In genomic region chr17:82974136-82974952, GRCh38 we compare ENCODE assay signal across 2 cellular contexts.
TF ChIP-seq lines count a peak whose summit lies in the region.

No MANE protein-coding gene starts in this region.

TF ChIP-seq in H1, 55 proteins besides CTCF, POLR2A, EP300 and RAD21:
- TF ChIP-seq HDAC2 (IDR thresholded peaks at IDR 0.05; ENCODE audit: borderline replicate concordance in 1 of 2, low read depth in 2 of 2, low read length in 2 of 2) (no peak), KDM1A (IDR thresholded peaks at IDR 0.05; ENCODE audit: borderline replicate concordance, low read length) (no peak), HDAC6 (IDR thresholded peaks at IDR 0.05; ENCODE audit: low read depth, low read length) (no peak), TAF1 (IDR thresholded peaks at IDR 0.05; ENCODE audit: low read depth, low read length) (no peak), KDM5A (IDR thresholded peaks at IDR 0.05; ENCODE audit: low read length) (no peak), POU5F1 (IDR thresholded peaks at IDR 0.05; ENCODE audit: low read depth, low read length) (no peak), FOSL1 (IDR thresholded peaks at IDR 0.05; ENCODE audit: insufficient read depth, low read depth, low read length) (no peak)

TF ChIP-seq in WTC11, 78 proteins besides CTCF, POLR2A, EP300 and RAD21 (continued from another document):
- TF ChIP-seq, protein P1, sequence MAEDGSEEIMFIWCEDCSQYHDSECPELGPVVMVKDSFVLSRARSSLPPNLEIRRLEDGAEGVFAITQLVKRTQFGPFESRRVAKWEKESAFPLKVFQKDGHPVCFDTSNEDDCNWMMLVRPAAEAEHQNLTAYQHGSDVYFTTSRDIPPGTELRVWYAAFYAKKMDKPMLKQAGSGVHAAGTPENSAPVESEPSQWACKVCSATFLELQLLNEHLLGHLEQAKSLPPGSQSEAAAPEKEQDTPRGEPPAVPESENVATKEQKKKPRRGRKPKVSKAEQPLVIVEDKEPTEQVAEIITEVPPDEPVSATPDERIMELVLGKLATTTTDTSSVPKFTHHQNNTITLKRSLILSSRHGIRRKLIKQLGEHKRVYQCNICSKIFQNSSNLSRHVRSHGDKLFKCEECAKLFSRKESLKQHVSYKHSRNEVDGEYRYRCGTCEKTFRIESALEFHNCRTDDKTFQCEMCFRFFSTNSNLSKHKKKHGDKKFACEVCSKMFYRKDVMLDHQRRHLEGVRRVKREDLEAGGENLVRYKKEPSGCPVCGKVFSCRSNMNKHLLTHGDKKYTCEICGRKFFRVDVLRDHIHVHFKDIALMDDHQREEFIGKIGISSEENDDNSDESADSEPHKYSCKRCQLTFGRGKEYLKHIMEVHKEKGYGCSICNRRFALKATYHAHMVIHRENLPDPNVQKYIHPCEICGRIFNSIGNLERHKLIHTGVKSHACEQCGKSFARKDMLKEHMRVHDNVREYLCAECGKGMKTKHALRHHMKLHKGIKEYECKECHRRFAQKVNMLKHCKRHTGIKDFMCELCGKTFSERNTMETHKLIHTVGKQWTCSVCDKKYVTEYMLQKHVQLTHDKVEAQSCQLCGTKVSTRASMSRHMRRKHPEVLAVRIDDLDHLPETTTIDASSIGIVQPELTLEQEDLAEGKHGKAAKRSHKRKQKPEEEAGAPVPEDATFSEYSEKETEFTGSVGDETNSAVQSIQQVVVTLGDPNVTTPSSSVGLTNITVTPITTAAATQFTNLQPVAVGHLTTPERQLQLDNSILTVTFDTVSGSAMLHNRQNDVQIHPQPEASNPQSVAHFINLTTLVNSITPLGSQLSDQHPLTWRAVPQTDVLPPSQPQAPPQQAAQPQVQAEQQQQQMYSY (CRISPR knock-in tag; IDR thresholded peaks at IDR 0.05): no peak
- TF ChIP-seq, protein P2, sequence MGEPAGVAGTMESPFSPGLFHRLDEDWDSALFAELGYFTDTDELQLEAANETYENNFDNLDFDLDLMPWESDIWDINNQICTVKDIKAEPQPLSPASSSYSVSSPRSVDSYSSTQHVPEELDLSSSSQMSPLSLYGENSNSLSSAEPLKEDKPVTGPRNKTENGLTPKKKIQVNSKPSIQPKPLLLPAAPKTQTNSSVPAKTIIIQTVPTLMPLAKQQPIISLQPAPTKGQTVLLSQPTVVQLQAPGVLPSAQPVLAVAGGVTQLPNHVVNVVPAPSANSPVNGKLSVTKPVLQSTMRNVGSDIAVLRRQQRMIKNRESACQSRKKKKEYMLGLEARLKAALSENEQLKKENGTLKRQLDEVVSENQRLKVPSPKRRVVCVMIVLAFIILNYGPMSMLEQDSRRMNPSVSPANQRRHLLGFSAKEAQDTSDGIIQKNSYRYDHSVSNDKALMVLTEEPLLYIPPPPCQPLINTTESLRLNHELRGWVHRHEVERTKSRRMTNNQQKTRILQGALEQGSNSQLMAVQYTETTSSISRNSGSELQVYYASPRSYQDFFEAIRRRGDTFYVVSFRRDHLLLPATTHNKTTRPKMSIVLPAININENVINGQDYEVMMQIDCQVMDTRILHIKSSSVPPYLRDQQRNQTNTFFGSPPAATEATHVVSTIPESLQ (CRISPR knock-in tag; IDR thresholded peaks at IDR 0.05): no peak
- TF ChIP-seq, protein P3, sequence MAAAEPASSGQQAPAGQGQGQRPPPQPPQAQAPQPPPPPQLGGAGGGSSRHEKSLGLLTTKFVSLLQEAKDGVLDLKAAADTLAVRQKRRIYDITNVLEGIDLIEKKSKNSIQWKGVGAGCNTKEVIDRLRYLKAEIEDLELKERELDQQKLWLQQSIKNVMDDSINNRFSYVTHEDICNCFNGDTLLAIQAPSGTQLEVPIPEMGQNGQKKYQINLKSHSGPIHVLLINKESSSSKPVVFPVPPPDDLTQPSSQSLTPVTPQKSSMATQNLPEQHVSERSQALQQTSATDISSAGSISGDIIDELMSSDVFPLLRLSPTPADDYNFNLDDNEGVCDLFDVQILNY (CRISPR knock-in tag; IDR thresholded peaks at IDR 0.05): no peak
- no peak for TF ChIP-seq ZNF281 (CRISPR knock-in tag; IDR thresholded peaks at IDR 0.05)
- TF ChIP-seq KAT7 (CRISPR knock-in tag; IDR thresholded peaks at IDR 0.05; ENCODE audit: borderline replicate concordance): no peak
- no peak for TF ChIP-seq FOXJ3 (CRISPR knock-in tag; IDR thresholded peaks at IDR 0.05; ENCODE audit: borderline replicate concordance)
- no peak for TF ChIP-seq ATF2 (CRISPR knock-in tag; IDR thresholded peaks at IDR 0.05; ENCODE audit: borderline replicate concordance, low read depth)
- TF ChIP-seq PREB (CRISPR knock-in tag; IDR thresholded peaks at IDR 0.05; ENCODE audit: borderline replicate concordance): no peak
- no peak for TF ChIP-seq CREB1 (CRISPR knock-in tag; IDR thresholded peaks at IDR 0.05)
